ENCODE assay signal across 15 cellular contexts in genomic region chr3:169914321-169914720, GRCh38. TPM values are rescaled to one million over a fixed set of nuclear protein-coding genes. Genes with fewer than 3 reads are reported as not detected.
DNase-seq lines count a peak whose midpoint lies in the region; TF ChIP-seq lines count a peak whose summit lies in the region.
"Had no signal": no experiment of that assay in that cellular context is flagged by ENCODE, and none has a peak within 500 bp of the region (broad histone marks: within the 10 kb centered on the region; RNA-seq: fewer than 3 reads in every experiment).

No MANE protein-coding gene starts in this region.

- no peak overlapping the region for H3K27ac ChIP-seq in OCI-LY7 (ENCODE audit: low read depth, low read length, poor library complexity, severe bottlenecking)

- no peaks in the 10 kb centered on the region for H3K36me3 ChIP-seq in OCI-LY7 (ENCODE audit: insufficient read depth, low read length)

- no peak overlapping the region for H3K4me2 ChIP-seq in OCI-LY7 (ENCODE audit: low read length)

- POLR2A ChIA-PET in OCI-LY7 (lab: Charles Lee) = interaction anchor here (0.7 to 2.1 kb wide), 6 partner anchors 9 to 248 kb away, joined by 3 to 7 read pairs (median 3); no protein-coding TSS in a partner anchor

- H2AFZ ChIP-seq in OCI-LY7 (ENCODE audit: low read length) = peak overlapping the region; percentile 26; the same call in 1 of the 2 replicates

- no peaks in the 10 kb centered on the region for H3K9me2 ChIP-seq in OCI-LY7 (ENCODE audit: insufficient read depth, low read length)

- CTCF ChIA-PET in OCI-LY7 (lab: Charles Lee; ENCODE audit: unreplicated experiment) = no interaction called here

- peaks cover 8% of the 10 kb centered on the region for H3K4me1 ChIP-seq in OCI-LY7 (ENCODE audit: insufficient read depth, low read length, poor library complexity, severe bottlenecking)

- no peaks in the 10 kb centered on the region for H4K20me1 ChIP-seq in OCI-LY7 (ENCODE audit: insufficient read depth, low read length)

- intact Hi-C loops in OCI-LY7 (cut with micrococcal nuclease; ENCODE audit: unreplicated experiment) = no loop called here

- DNase-seq in GM04504 (ENCODE audit: low read depth) = peak; percentile 4
- DNase-seq in OCI-LY7 (ENCODE audit: low spot score) = no peak
- peak; percentile 45 for DNase-seq in epithelial cell of esophagus (ENCODE audit: low read depth)
- peak; percentile 69 for DNase-seq in retinal pigment epithelial cell (ENCODE audit: low read depth)
- no peak for DNase-seq in germinal center (ENCODE audit: low spot score)
- no peak for DNase-seq in NCI-H345 (lab: John Stamatoyannopoulos, UW)
- DNase-seq in cerebellar cortex (ENCODE audit: low spot score) = no peak
- DNase-seq: DMS153; effector CD8-positive, alpha-beta T cell; NCI-H2171 treated with DMSO at 0.1 percent for 48 hours; retina; RPMI8226 had no signal

- no TSS peak for BruUV-seq in OCI-LY7 (replicated peaks; lab: Mats Ljungman, UMichigan)

- H3K4me3 ChIP-seq in OCI-LY7 (ENCODE audit: low read depth, low read length, poor library complexity, severe bottlenecking) (no peak overlapping the region), epithelial cell of esophagus (ENCODE audit: low read length) (no peak overlapping the region), retinal pigment epithelial cell (ENCODE audit: low read length) (no peak overlapping the region)

- TF ChIP-seq CTCF in OCI-LY7 (conservative IDR thresholded peaks at IDR 0.05; ENCODE audit: low read length) = no peak
- TF ChIP-seq CTCF in epithelial cell of esophagus (IDR thresholded peaks at IDR 0.05; ENCODE audit: insufficient read depth, low read depth, low read length, missing control alignments) = no peak
- TF ChIP-seq CTCF in retinal pigment epithelial cell (conservative IDR thresholded peaks at IDR 0.05; ENCODE audit: low read depth, low read length) = no peak

- no peaks in the 10 kb centered on the region for H3K79me2 ChIP-seq in OCI-LY7 (ENCODE audit: insufficient read depth, low read depth, low read length)

- no peaks in the 10 kb centered on the region for H3K9me3 ChIP-seq in OCI-LY7 (ENCODE audit: low read length)

RNA-seq across cellular contexts. Expression of gene SAMD7, which starts 2.9 kb away (rescaled TPM):
- 0.23 and 1.1 TPM in 2 replicates for total RNA-seq in OCI-LY7 (2014; rRNA removed; shearing (Covaris generic))
- 0.93 and 0.96 TPM in 2 replicates for total RNA-seq in OCI-LY7 (2022)
- total RNA-seq: activated naive CD4-positive, alpha-beta T cell treated with anti-CD3 and anti-CD28 coated beads, Interleukin-2, amount 50 U/mL, for 72 hours; mononuclear cell; subcutaneous adipose tissue had no signal

RNA-seq across cellular contexts. Expression of gene LRRC31, which starts 44.6 kb away (rescaled TPM):
- total RNA-seq in OCI-LY7 (2014; rRNA removed; shearing (Covaris generic)) = not detected in 2 replicates
- not detected in 2 replicates for total RNA-seq in OCI-LY7 (2022)
- total RNA-seq: activated naive CD4-positive, alpha-beta T cell treated with anti-CD3 and anti-CD28 coated beads, Interleukin-2, amount 50 U/mL, for 72 hours; mononuclear cell had no signal

RNA-seq across cellular contexts. Expression of gene SEC62, which starts 52.3 kb away (rescaled TPM):
- 64.5 and 77.4 TPM in 2 replicates for total RNA-seq in OCI-LY7 (2014; rRNA removed; shearing (Covaris generic))
- total RNA-seq in OCI-LY7 (2022) = 163 and 176 TPM in 2 replicates

Comparison
In these comparisons a context has a peak if more than half of its experiments do, and no peak if none do; other contexts are left out.
1. DNase-seq: peak in GM04504 (single experiment), epithelial cell of esophagus (single experiment) and retinal pigment epithelial cell (single experiment); none in OCI-LY7 (single experiment), germinal center (single experiment), NCI-H345 (single experiment) and cerebellar cortex (single experiment).